Comparison of ENCODE assay signal across 7 cellular contexts in the genomic region with DNA sequence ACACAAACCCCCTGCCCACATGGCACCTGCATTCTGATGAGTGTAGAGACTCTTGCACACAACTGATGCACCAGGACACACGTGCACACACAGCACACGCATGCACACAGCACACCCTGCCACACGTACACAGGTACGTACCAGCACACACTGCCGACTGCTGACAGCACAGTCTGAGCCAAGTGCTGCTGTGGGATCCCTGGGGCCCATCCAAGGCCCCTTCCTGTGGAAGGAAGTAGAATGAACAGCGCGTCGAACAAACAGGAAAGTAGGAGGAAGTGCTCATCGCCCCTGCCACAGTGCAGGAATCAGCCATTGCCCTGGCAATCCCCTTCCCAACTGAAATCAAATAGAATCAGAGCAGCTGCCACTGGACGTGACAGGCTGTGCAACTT. TPM values are rescaled to one million over a fixed set of nuclear protein-coding genes. Genes with fewer than 3 reads are reported as not detected.
DNase-seq lines count a peak whose midpoint lies in the region; ATAC-seq and TF ChIP-seq lines count a peak whose summit lies in the region.

No MANE protein-coding gene starts in this region.

- H3K27me3 ChIP-seq in heart right ventricle (no peaks in the 10 kb centered on the region), SK-N-SH (ENCODE audit: insufficient read depth) (no peaks in the 10 kb centered on the region)

- DNase-seq in activated CD4-positive, alpha-beta memory T cell treated with anti-CD3 and anti-CD28 coated beads, Interleukin-2, amount 10 ng/mL, durations not matched to agents 7 days and 5 days: peak; percentile 15
- DNase-seq in heart right ventricle (peak in 1 of 2 donors; percentile 2), AG20443 (ENCODE audit: low spot score) (no peak), SK-N-SH (no peak), midbrain (lab: John Stamatoyannopoulos, UW) (no peak)

- no peak overlapping the region for H2AFZ ChIP-seq in SK-N-SH (ENCODE audit: low read depth)

- H3K4me1 ChIP-seq in heart right ventricle: peaks cover 12 to 58% (median 48%) of the 10 kb centered on the region in 9 donors
- H3K4me1 ChIP-seq in SK-N-SH (ENCODE audit: control insufficient read depth in 1 of 2, insufficient read depth in 2 of 2, low read depth in 1 of 2, low read length in 1 of 2): peaks cover 6 to 39% of the 10 kb centered on the region in 2 experiments; a peak in 2 of 4 replicates

- H3K9me2 ChIP-seq in SK-N-SH: no peaks in the 10 kb centered on the region

- H3K9ac ChIP-seq in SK-N-SH: no peak overlapping the region

- 36 to 37% methylated on average over 10 of the region's 10 CpGs for whole genome bisulfite sequencing in heart right ventricle, 2 donors
- 95% methylated on average over 9 of the region's 10 CpGs for whole genome bisulfite sequencing in SK-N-SH (ENCODE audit: low lambda C conversion rate)

- H3K9me3 ChIP-seq in heart right ventricle: peaks cover 0 to 8% (median 0%) of the 10 kb centered on the region in 11 donors
- no peaks in the 10 kb centered on the region for H3K9me3 ChIP-seq in SK-N-SH

- no peak for TF ChIP-seq CTCF in heart right ventricle (IDR thresholded peaks at IDR 0.05)
- no peak for TF ChIP-seq CTCF in SK-N-SH (IDR thresholded peaks at IDR 0.05)

- POLR2A ChIA-PET in activated CD4-positive, alpha-beta memory T cell treated with anti-CD3 and anti-CD28 coated beads, Interleukin-2, amount 10 ng/mL, durations not matched to agents 7 days and 5 days (lab: Charles Lee): no interaction called here
- POLR2A ChIA-PET in SK-N-SH (lab: Yijun Ruan, JAX): interaction anchor here (1.8 to 2.1 kb wide), 2 partner anchors 70 to 130 kb away, joined by 7 read pairs; no protein-coding TSS in a partner anchor

- H3K36me3 Mint-ChIP-seq in activated CD4-positive, alpha-beta memory T cell treated with anti-CD3 and anti-CD28 coated beads, Interleukin-2, amount 10 ng/mL, durations not matched to agents 7 days and 5 days (ENCODE audit: low read depth): peaks cover 27% of the 10 kb centered on the region
- peaks cover 40% of the 10 kb centered on the region for H3K36me3 Mint-ChIP-seq in stimulated activated memory B cell treated with anti-CD40 and anti-IgM and Interleukin-4, amounts not matched to agents 10 μg/mL and 1 μg/mL and 100 μg/mL, for 72 hours

- no peak overlapping the region for H3K4me2 ChIP-seq in SK-N-SH

- TF ChIP-seq EP300 in SK-N-SH (IDR thresholded peaks at IDR 0.05; ENCODE audit: borderline replicate concordance in 1 of 2, low read depth in 1 of 2, low read length in 1 of 2): no peak

- peak; percentile 9 to 53 (median 30) for ATAC-seq in heart right ventricle
- peak; percentile 42 for ATAC-seq in stimulated activated memory B cell treated with anti-CD40 and anti-IgM and Interleukin-4, amounts not matched to agents 10 μg/mL and 1 μg/mL and 100 μg/mL, for 72 hours

- intact Hi-C loops in heart right ventricle (cut with DNase I): loop anchor here (5.0 to 10.0 kb wide), 7 partner anchors 101 to 484 kb away; partner anchors contain the start of gene TSPAN18 (in 4 of the 10)

- no peak overlapping the region for H3K4me3 Mint-ChIP-seq in activated CD4-positive, alpha-beta memory T cell treated with anti-CD3 and anti-CD28 coated beads, Interleukin-2, amount 10 ng/mL, durations not matched to agents 7 days and 5 days
- H3K4me3 Mint-ChIP-seq in stimulated activated memory B cell treated with anti-CD40 and anti-IgM and Interleukin-4, amounts not matched to agents 10 μg/mL and 1 μg/mL and 100 μg/mL, for 72 hours: no peak overlapping the region

- TF ChIP-seq POLR2A in GM15510 (IDR thresholded peaks at IDR 0.05; ENCODE audit: borderline replicate concordance, extremely low read depth, insufficient read length): peak; percentile 18

- peaks cover 18% of the 10 kb centered on the region for H3K4me1 Mint-ChIP-seq in activated CD4-positive, alpha-beta memory T cell treated with anti-CD3 and anti-CD28 coated beads, Interleukin-2, amount 10 ng/mL, durations not matched to agents 7 days and 5 days
- H3K4me1 Mint-ChIP-seq in stimulated activated memory B cell treated with anti-CD40 and anti-IgM and Interleukin-4, amounts not matched to agents 10 μg/mL and 1 μg/mL and 100 μg/mL, for 72 hours: peaks cover 69% of the 10 kb centered on the region

- H3K27ac ChIP-seq in heart right ventricle: peak overlapping the region in 8 of 10 donors; percentile 10 to 65 (median 52)
- H3K27ac ChIP-seq in SK-N-SH (ENCODE audit: low read depth in 2 of 2, low read length in 1 of 2): no peak overlapping the region

- H3K4me3 ChIP-seq in heart right ventricle (no peak overlapping the region), SK-N-SH (ENCODE audit: low read depth in 2 of 2, low read length in 1 of 2) (no peak overlapping the region)

- H3K79me2 ChIP-seq in SK-N-SH (ENCODE audit: insufficient read depth): no peaks in the 10 kb centered on the region

- CTCF ChIA-PET in activated CD4-positive, alpha-beta memory T cell treated with anti-CD3 and anti-CD28 coated beads, Interleukin-2, amount 10 ng/mL, durations not matched to agents 7 days and 5 days (lab: Charles Lee): interaction anchor here (1.0 to 14.5 kb wide), 5 partner anchors 12 to 152 kb away, joined by 3 to 425 read pairs (median 4); partner anchors contain the start of gene CD82
- CTCF ChIA-PET in SK-N-SH (lab: Yijun Ruan, JAX): interaction anchor here (0.9 to 16.6 kb wide), 15 partner anchors 10 to 480 kb away, joined by 3 to 610 read pairs (median 9); partner anchors contain the start of genes CD82 and TP53I11

- H3K36me3 ChIP-seq in heart right ventricle (peaks cover 0 to 11% (median 0%) of the 10 kb centered on the region in 9 donors), SK-N-SH (replicated peaks in 1 of 2; ENCODE audit: control insufficient read depth in 1 of 2, insufficient read depth in 2 of 2, low read length in 1 of 2) (no peaks in the 10 kb centered on the region)

- no peak for TF ChIP-seq RAD21 in SK-N-SH (IDR thresholded peaks at IDR 0.05; ENCODE audit: low read length)

- H3F3A ChIP-seq in SK-N-SH (replicated peaks; ENCODE audit: insufficient read depth): no peaks in the 10 kb centered on the region

- no peaks in the 10 kb centered on the region for H4K20me1 ChIP-seq in SK-N-SH (ENCODE audit: insufficient read depth)

- H3K9me3 Mint-ChIP-seq in activated CD4-positive, alpha-beta memory T cell treated with anti-CD3 and anti-CD28 coated beads, Interleukin-2, amount 10 ng/mL, durations not matched to agents 7 days and 5 days: no peaks in the 10 kb centered on the region
- no peaks in the 10 kb centered on the region for H3K9me3 Mint-ChIP-seq in stimulated activated memory B cell treated with anti-CD40 and anti-IgM and Interleukin-4, amounts not matched to agents 10 μg/mL and 1 μg/mL and 100 μg/mL, for 72 hours

- H3K27ac Mint-ChIP-seq in activated CD4-positive, alpha-beta memory T cell treated with anti-CD3 and anti-CD28 coated beads, Interleukin-2, amount 10 ng/mL, durations not matched to agents 7 days and 5 days: peak overlapping the region; percentile 50
- peak overlapping the region; percentile 78 for H3K27ac Mint-ChIP-seq in stimulated activated memory B cell treated with anti-CD40 and anti-IgM and Interleukin-4, amounts not matched to agents 10 μg/mL and 1 μg/mL and 100 μg/mL, for 72 hours

- H3K27me3 Mint-ChIP-seq in activated CD4-positive, alpha-beta memory T cell treated with anti-CD3 and anti-CD28 coated beads, Interleukin-2, amount 10 ng/mL, durations not matched to agents 7 days and 5 days: no peaks in the 10 kb centered on the region
- H3K27me3 Mint-ChIP-seq in stimulated activated memory B cell treated with anti-CD40 and anti-IgM and Interleukin-4, amounts not matched to agents 10 μg/mL and 1 μg/mL and 100 μg/mL, for 72 hours: no peaks in the 10 kb centered on the region

TF ChIP-seq in SK-N-SH, 30 proteins besides CTCF, POLR2A, EP300 and RAD21:
- TF ChIP-seq TEAD4 (IDR thresholded peaks at IDR 0.05; ENCODE audit: borderline replicate concordance, insufficient read depth): no peak
- no peak for TF ChIP-seq FOSL2 (IDR thresholded peaks at IDR 0.05; ENCODE audit: borderline replicate concordance, low read depth)
- no peak for TF ChIP-seq NRF1 (IDR thresholded peaks at IDR 0.05; ENCODE audit: low read depth, low read length)
- no peak for TF ChIP-seq SMC3 (IDR thresholded peaks at IDR 0.05; ENCODE audit: low read depth, low read length)
- TF ChIP-seq MAX (IDR thresholded peaks at IDR 0.05; ENCODE audit: low read depth): no peak
- no peak for TF ChIP-seq NFIC (IDR thresholded peaks at IDR 0.05; ENCODE audit: borderline replicate concordance)
- no peak for TF ChIP-seq RXRA (IDR thresholded peaks at IDR 0.05; ENCODE audit: borderline replicate concordance, low read depth)
TF ChIP-seq in SK-N-SH: peak in this region for 0.

RNA-seq across cellular contexts. Expression of gene CD82, which starts 57.9 kb away (rescaled TPM):
- 100 to 1,000 TPM; 193 to 208 TPM for total RNA-seq in activated CD4-positive, alpha-beta memory T cell treated with anti-CD3 and anti-CD28 coated beads, Interleukin-2, amount 10 ng/mL, durations not matched to agents 7 days and 5 days
- 10 to 100 TPM; 25.8 to 66.7 (median 35.2) TPM for total RNA-seq in heart right ventricle
- 10 to 100 TPM; 18.5 to 70.4 TPM for polyA plus RNA-seq in heart right ventricle
- 35.6 and 39.2 TPM in 2 replicates for polyA plus RNA-seq in SK-N-SH (2012; rRNA removed)
- polyA plus RNA-seq in SK-N-SH (2012; cell fraction: cytosol; rRNA removed): 17.9 and 24.9 TPM in 2 replicates
- polyA plus RNA-seq in SK-N-SH (2012; cell fraction: nucleus; rRNA removed): 12.5 and 16.5 TPM in 2 replicates

Comparison
In these comparisons a context has a peak if more than half of its experiments do, and no peak if none do; other contexts are left out.
1. H3K27ac ChIP-seq: peak in heart right ventricle (8 of 10); none in SK-N-SH (0 of 2).